Comparison of ENCODE assay signal across 8 cellular contexts in genomic region chr7:151028131-151028947, GRCh38. TPM values are rescaled to one million over a fixed set of nuclear protein-coding genes. Genes with fewer than 3 reads are reported as not detected.
A peak's percentile ranks its signal among the peaks of the same experiment; 100 is the strongest.
DNase-seq lines count a peak whose midpoint lies in the region; ATAC-seq and TF ChIP-seq lines count a peak whose summit lies in the region.

Gene ABCB8 (plus strand): TSS chr7:151028450. CDS start chr7:151028516, 66 bp downstream.

- H3K4me1 ChIP-seq in Caco-2: peaks cover 30% of the 10 kb centered on the region

- BruUV-seq in Caco-2 (replicated peaks; lab: Mats Ljungman, UMichigan): TSS peak; percentile 78

- H3K9me3 Mint-ChIP-seq in Caco-2 (ENCODE audit: unreplicated experiment): no peaks in the 10 kb centered on the region

- CTCF ChIA-PET in Caco-2 (lab: Charles Lee): interaction anchor here (0.6 to 2.0 kb wide), 26 partner anchors 9 to 199 kb away, joined by 3 to 54 read pairs (median 4); partner anchors contain the start of genes ABCF2, ASIC3, CDK5 and SLC4A2
- CTCF ChIA-PET in activated CD8-positive, alpha-beta memory T cell treated with anti-CD3 and anti-CD28 coated beads for 36 hours (lab: Charles Lee): interaction anchor here (0.7 to 2.8 kb wide), 11 partner anchors 10 to 130 kb away, joined by 3 to 32 read pairs (median 4); partner anchors contain the start of genes FASTK and TMUB1

- peaks cover 15% of the 10 kb centered on the region for H3K36me3 Mint-ChIP-seq in Caco-2 (ENCODE audit: insufficient read depth, unreplicated experiment)

- H3K4me3 ChIP-seq in Caco-2 (ENCODE audit: low read depth, low read length): peak within 1 kb of the TSS; percentile 70

- H3K9me3 ChIP-seq in Caco-2: no peaks in the 10 kb centered on the region

- TF ChIP-seq CTCF in Caco-2 (IDR thresholded peaks at IDR 0.05; ENCODE audit: insufficient read depth in 1 of 2, low read depth in 1 of 2, low read length in 1 of 2, severe bottlenecking in 1 of 2, unreplicated experiment in 1 of 2): peak; percentile 65 to 67

- H3K4me1 Mint-ChIP-seq in Caco-2 (ENCODE audit: low read depth, unreplicated experiment): peaks cover 35% of the 10 kb centered on the region

- H3K36me3 ChIP-seq in Caco-2 (ENCODE audit: control insufficient read depth, insufficient read depth, low read length): no peaks in the 10 kb centered on the region

- ATAC-seq in GM21360 (IDR thresholded peaks at IDR 0.05; ENCODE audit: unreplicated experiment): peak; percentile 95

- POLR2A ChIA-PET in Caco-2 (lab: Charles Lee): interaction anchor here (0.5 to 1.9 kb wide), 11 partner anchors 10 to 199 kb away, joined by 3 to 20 read pairs (median 5); partner anchors contain the start of genes ABCF2, FASTK and SLC4A2
- POLR2A ChIA-PET in activated CD8-positive, alpha-beta memory T cell treated with anti-CD3 and anti-CD28 coated beads for 36 hours (lab: Charles Lee): interaction anchor here (0.6 to 1.4 kb wide), 9 partner anchors 10 to 59 kb away, joined by 3 to 10 read pairs (median 6); partner anchors contain the start of gene CDK5

- H3K27ac Mint-ChIP-seq in Caco-2 (ENCODE audit: unreplicated experiment): peak within 1 kb of the TSS; percentile 99

- no peaks in the 10 kb centered on the region for H3K27me3 Mint-ChIP-seq in Caco-2 (ENCODE audit: insufficient read depth, unreplicated experiment)

- H3K27me3 ChIP-seq in Caco-2 (replicated peaks; ENCODE audit: control insufficient read depth, insufficient read depth, low read length): no peaks in the 10 kb centered on the region

- DNase-seq in Caco-2 (peak; percentile 100), HT1080 (ENCODE audit: low read depth) (peak; percentile 100), NOMO-1 (lab: John Stamatoyannopoulos, UW; ENCODE audit: unreplicated experiment in 2 of 2) (peak; percentile 85 to 88), lung microvascular endothelial cell (ENCODE audit: low read depth in 2 of 2) (peak; percentile 98 to 99)
- peak; percentile 98 for DNase-seq in effector CD8-positive, alpha-beta T cell (lab: John Stamatoyannopoulos, UW)
- peak; percentile 95 to 98 (median 97) for DNase-seq in stimulated activated CD4-positive, alpha-beta T cell treated with anti-CD3 and anti-CD28 coated beads, TNF-alpha, amount 100 ng/mL, for 48 hours (ENCODE audit: low read depth in 3 of 3)

- intact Hi-C loops in Caco-2 (cut with micrococcal nuclease; ENCODE audit: unreplicated experiment): loop anchor here (1.0 to 2.0 kb wide), 7 partner anchors 10 to 199 kb away; partner anchors contain the start of genes ABCF2 and TMUB1

- peak within 1 kb of the TSS; percentile 87 for H3K4me3 Mint-ChIP-seq in Caco-2 (ENCODE audit: unreplicated experiment)

RNA-seq across cellular contexts. Expression of gene ABCB8, which starts in this region (rescaled TPM):
- total RNA-seq in Caco-2 (2022) (30.1 and 30.8 TPM in 2 replicates), lung microvascular endothelial cell (10.2 and 10.3 TPM in 2 replicates)
- 29.4 and 37.0 TPM in 2 replicates for total RNA-seq in HT1080 (2014; rRNA removed; shearing (Covaris generic))
- polyA plus RNA-seq in HT1080 (2015; cell fraction: cytosol; rRNA removed): 24.6 and 31.6 TPM in 2 replicates
- 60.2 and 65.5 TPM in 2 replicates for polyA plus RNA-seq in HT1080 (2015; cell fraction: nucleus; rRNA removed)
- 10 to 100 TPM; 55.8 to 56.4 TPM for total RNA-seq in activated CD8-positive, alpha-beta memory T cell treated with anti-CD3 and anti-CD28 coated beads for 36 hours

Comparison
In these comparisons a context has a peak if more than half of its experiments do, and no peak if none do; other contexts are left out.
1. Peak in every context shown above with its lines: DNase-seq, ATAC-seq and H3K4me3 ChIP-seq.